1 cellular context compared by ENCODE assay signal in the genomic region with DNA sequence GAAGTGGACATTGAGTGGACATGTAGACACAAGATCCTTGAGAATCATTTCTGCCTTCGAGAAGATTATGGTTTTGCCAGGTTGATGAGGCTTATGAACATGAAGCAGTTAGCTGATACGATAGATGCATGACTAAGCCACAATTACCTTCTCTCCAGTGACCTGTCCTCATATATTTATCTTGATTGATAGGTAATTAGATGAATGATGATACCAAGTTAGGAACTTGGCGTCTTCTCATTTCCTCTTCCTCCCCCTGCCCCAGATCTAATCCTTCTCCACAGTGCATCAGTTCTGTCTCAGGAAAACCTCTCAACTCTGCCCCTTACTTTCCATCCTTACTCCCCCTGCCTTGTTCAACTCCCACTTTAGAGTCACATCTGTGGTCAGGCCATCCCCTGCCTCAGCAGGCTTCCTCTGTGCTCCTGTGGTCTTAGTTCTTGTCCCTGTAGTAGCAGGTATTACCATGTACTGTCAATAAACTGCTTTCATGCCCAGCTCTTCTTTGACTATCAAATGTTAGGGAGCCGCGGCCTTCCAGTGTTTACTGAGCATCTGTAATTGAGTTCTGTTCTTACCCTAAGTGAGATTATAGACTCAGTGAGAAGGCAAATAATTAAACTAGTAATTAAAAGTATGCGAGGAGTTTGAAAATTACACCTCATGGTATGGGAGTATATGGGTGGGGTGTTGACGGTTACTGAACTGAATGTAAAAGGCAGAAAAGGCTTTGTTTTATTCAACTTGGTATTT.
TF ChIP-seq lines count a peak whose summit lies in the region.

No MANE protein-coding gene starts in this region.

TF ChIP-seq in HEK293T, 16 proteins besides CTCF, POLR2A, EP300 and RAD21 (continued from another document):
- TF ChIP-seq PKNOX1 (IDR thresholded peaks at IDR 0.05), result peak; percentile 62
TF ChIP-seq in HEK293T: peak in this region for 1.
